Comparison of ENCODE assay signal across 8 cellular contexts in the genomic region with DNA sequence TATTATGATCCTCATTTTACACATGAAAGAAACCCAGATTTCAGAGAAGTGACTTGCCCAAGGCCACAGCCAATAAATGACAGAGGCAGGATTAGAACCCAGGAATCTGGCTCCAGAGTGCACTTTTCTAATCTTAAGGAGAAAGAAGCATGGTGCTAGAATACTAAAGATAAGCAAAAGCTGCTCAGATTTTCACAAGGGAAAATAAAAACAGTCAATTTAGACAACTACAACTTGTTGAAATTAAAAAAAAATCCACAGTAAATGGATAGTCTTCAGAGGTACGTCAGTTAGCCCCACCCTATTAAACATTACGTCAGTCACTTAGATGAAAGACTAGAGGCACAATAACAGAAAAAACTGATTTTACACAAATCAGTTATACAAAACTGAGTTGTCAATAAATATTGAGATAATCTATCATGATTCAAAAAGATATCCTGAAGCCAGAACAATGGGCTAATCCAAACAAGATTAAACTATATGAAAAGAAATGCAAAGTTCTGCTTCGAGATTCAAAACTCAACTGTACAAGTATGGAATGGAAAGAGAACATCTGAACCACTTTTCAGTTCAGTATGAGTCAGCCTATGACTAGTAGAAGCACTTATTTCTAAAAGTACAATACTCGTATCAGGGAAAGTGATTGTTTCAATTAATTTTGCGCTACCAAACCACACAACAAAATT. TPM values are rescaled to one million over a fixed set of nuclear protein-coding genes. Genes with fewer than 3 reads are reported as not detected.
A peak's percentile ranks its signal among the peaks of the same experiment; 100 is the strongest.
DNase-seq lines count a peak whose midpoint lies in the region; ATAC-seq and TF ChIP-seq lines count a peak whose summit lies in the region.

No MANE protein-coding gene starts in this region.

- CTCF ChIA-PET in CD8-positive, alpha-beta T cell (lab: Charles Lee): no interaction called here

- H3K4me1 Mint-ChIP-seq in CD8-positive, alpha-beta T cell (ENCODE audit: low read depth): peaks cover 84% of the 10 kb centered on the region
- peaks cover 70% of the 10 kb centered on the region for H3K4me1 Mint-ChIP-seq in central memory CD8-positive, alpha-beta T cell
- peaks cover 30 to 63% of the 10 kb centered on the region in 2 donors for H3K4me1 Mint-ChIP-seq in natural killer cell treated with Interleukin-12 subunit alpha and Interleukin-12 subunit beta and Interleukin-15 and Interleukin-18, amount 100 ng/mL, for 72 hours (ENCODE audit: low read depth in 2 of 2)

- peak overlapping the region; percentile 51 for H3K4me3 Mint-ChIP-seq in CD8-positive, alpha-beta T cell
- H3K4me3 Mint-ChIP-seq in central memory CD8-positive, alpha-beta T cell: peak overlapping the region; percentile 57
- H3K4me3 Mint-ChIP-seq in natural killer cell treated with Interleukin-12 subunit alpha and Interleukin-12 subunit beta and Interleukin-15 and Interleukin-18, amount 100 ng/mL, for 72 hours: peak overlapping the region; percentile 28

- no peak for TF ChIP-seq CTCF in CD8-positive, alpha-beta T cell (IDR thresholded peaks at IDR 0.05)

- POLR2A ChIA-PET in CD8-positive, alpha-beta T cell (lab: Charles Lee): interaction anchor here (1.1 to 2.1 kb wide), 2 partner anchors 8 to 9 kb away, joined by 3 to 18 read pairs; a partner anchor contains a TSS

- H3K27me3 ChIP-seq in CD8-positive, alpha-beta T cell (ENCODE audit: insufficient read depth, low read length): no peaks in the 10 kb centered on the region

- H3K27me3 Mint-ChIP-seq in CD8-positive, alpha-beta T cell (ENCODE audit: low read depth): no peaks in the 10 kb centered on the region
- H3K27me3 Mint-ChIP-seq in central memory CD8-positive, alpha-beta T cell: no peaks in the 10 kb centered on the region
- H3K27me3 Mint-ChIP-seq in natural killer cell treated with Interleukin-12 subunit alpha and Interleukin-12 subunit beta and Interleukin-15 and Interleukin-18, amount 100 ng/mL, for 72 hours: no peaks in the 10 kb centered on the region

- H3K9me3 Mint-ChIP-seq in CD8-positive, alpha-beta T cell: no peaks in the 10 kb centered on the region
- no peaks in the 10 kb centered on the region for H3K9me3 Mint-ChIP-seq in central memory CD8-positive, alpha-beta T cell
- H3K9me3 Mint-ChIP-seq in natural killer cell treated with Interleukin-12 subunit alpha and Interleukin-12 subunit beta and Interleukin-15 and Interleukin-18, amount 100 ng/mL, for 72 hours: no peaks in the 10 kb centered on the region

- H3K4me3 ChIP-seq in CD8-positive, alpha-beta T cell (ENCODE audit: low read depth, low read length): no peak overlapping the region

- H3K4me1 ChIP-seq in CD8-positive, alpha-beta T cell (ENCODE audit: insufficient read depth, low read length): peaks cover 56% of the 10 kb centered on the region

- H3K9me3 ChIP-seq in CD8-positive, alpha-beta T cell (ENCODE audit: low read length): no peaks in the 10 kb centered on the region

- peaks cover 20% of the 10 kb centered on the region for H3K36me3 Mint-ChIP-seq in CD8-positive, alpha-beta T cell
- peaks cover 6% of the 10 kb centered on the region for H3K36me3 Mint-ChIP-seq in central memory CD8-positive, alpha-beta T cell (ENCODE audit: insufficient read depth)
- H3K36me3 Mint-ChIP-seq in natural killer cell treated with Interleukin-12 subunit alpha and Interleukin-12 subunit beta and Interleukin-15 and Interleukin-18, amount 100 ng/mL, for 72 hours: no peaks in the 10 kb centered on the region

- peaks cover 1% of the 10 kb centered on the region for H3K36me3 ChIP-seq in CD8-positive, alpha-beta T cell (ENCODE audit: insufficient read depth, low read length)

- ATAC-seq in CD8-positive, alpha-beta T cell: peak; percentile 77
- ATAC-seq in GM21529 (IDR thresholded peaks at IDR 0.05; ENCODE audit: unreplicated experiment): peak; percentile 83
- peak; percentile 78 for ATAC-seq in central memory CD8-positive, alpha-beta T cell (replicated peaks; ENCODE audit: extremely low read depth, poor library complexity, severe bottlenecking)
- peak in 1 of 2 donors; percentile 75 for ATAC-seq in natural killer cell treated with Interleukin-12 subunit alpha and Interleukin-12 subunit beta and Interleukin-15 and Interleukin-18, amount 100 ng/mL, for 72 hours

- H3K27ac ChIP-seq in CD8-positive, alpha-beta T cell (ENCODE audit: low read depth, low read length): peak overlapping the region; percentile 38

- peak overlapping the region; percentile 91 for H3K27ac Mint-ChIP-seq in CD8-positive, alpha-beta T cell
- H3K27ac Mint-ChIP-seq in central memory CD8-positive, alpha-beta T cell (ENCODE audit: low read depth): peak overlapping the region; percentile 89
- H3K27ac Mint-ChIP-seq in natural killer cell treated with Interleukin-12 subunit alpha and Interleukin-12 subunit beta and Interleukin-15 and Interleukin-18, amount 100 ng/mL, for 72 hours: peak overlapping the region; percentile 4 to 58

- DNase-seq in CD8-positive, alpha-beta T cell: no peak
- peak; percentile 81 for DNase-seq in LHCN-M2 (ENCODE audit: low read depth)
- no peak for DNase-seq in central memory CD8-positive, alpha-beta T cell (ENCODE audit: low spot score in 2 of 2)
- no peak for DNase-seq in natural killer cell treated with Interleukin-12 subunit alpha and Interleukin-12 subunit beta and Interleukin-15 and Interleukin-18, amount 100 ng/mL, for 72 hours (ENCODE audit: low spot score)
- DNase-seq in ecto neural progenitor cell (ENCODE audit: low spot score): no peak
- DNase-seq in amygdala (lab: John Stamatoyannopoulos, UW): no peak
- DNase-seq in NCI-H748 (lab: John Stamatoyannopoulos, UW; ENCODE audit: unreplicated experiment): no peak

- intact Hi-C loops in CD8-positive, alpha-beta T cell (cut with DNase I, micrococcal nuclease): loop anchor here in 1 of 2 experiments (1.0 to 2.0 kb wide), 3 partner anchors 8 to 14 kb away; a partner anchor contains a TSS

RNA-seq across cellular contexts. Expression of a gene that starts 9.3 kb away (rescaled TPM):
- total RNA-seq in CD8-positive, alpha-beta T cell: 10 to 100 TPM; 22.8 to 24.7 TPM
- total RNA-seq in LHCN-M2 (2014; rRNA removed): 48.5 and 53.4 TPM in 2 replicates
- 21.5 TPM for polyA plus RNA-seq in LHCN-M2 (2012)
- total RNA-seq in natural killer cell treated with Interleukin-12 subunit alpha and Interleukin-12 subunit beta and Interleukin-15 and Interleukin-18, amount 100 ng/mL, for 72 hours: 10 to 100 TPM; 23.9 to 26.7 TPM

RNA-seq across cellular contexts. Expression of a gene that starts 56.6 kb away (rescaled TPM):
- not detected for total RNA-seq in CD8-positive, alpha-beta T cell
- under 0.01 TPM in 1 of 2 replicates, not detected in the other for total RNA-seq in LHCN-M2 (2014; rRNA removed)
- 0.27 TPM for polyA plus RNA-seq in LHCN-M2 (2012)
- total RNA-seq in natural killer cell treated with Interleukin-12 subunit alpha and Interleukin-12 subunit beta and Interleukin-15 and Interleukin-18, amount 100 ng/mL, for 72 hours: not detected

Comparison
In these comparisons a context has a peak if more than half of its experiments do, and no peak if none do; other contexts are left out.
1. H3K27ac Mint-ChIP-seq: peak in every context shown above with its lines; median percentile 91 in CD8-positive, alpha-beta T cell; 89 in central memory CD8-positive, alpha-beta T cell; 31 in natural killer cell treated with Interleukin-12 subunit alpha and Interleukin-12 subunit beta and Interleukin-15 and Interleukin-18, amount 100 ng/mL, for 72 hours.